Comparison of ENCODE assay signal across 25 cellular contexts in the genomic region with DNA sequence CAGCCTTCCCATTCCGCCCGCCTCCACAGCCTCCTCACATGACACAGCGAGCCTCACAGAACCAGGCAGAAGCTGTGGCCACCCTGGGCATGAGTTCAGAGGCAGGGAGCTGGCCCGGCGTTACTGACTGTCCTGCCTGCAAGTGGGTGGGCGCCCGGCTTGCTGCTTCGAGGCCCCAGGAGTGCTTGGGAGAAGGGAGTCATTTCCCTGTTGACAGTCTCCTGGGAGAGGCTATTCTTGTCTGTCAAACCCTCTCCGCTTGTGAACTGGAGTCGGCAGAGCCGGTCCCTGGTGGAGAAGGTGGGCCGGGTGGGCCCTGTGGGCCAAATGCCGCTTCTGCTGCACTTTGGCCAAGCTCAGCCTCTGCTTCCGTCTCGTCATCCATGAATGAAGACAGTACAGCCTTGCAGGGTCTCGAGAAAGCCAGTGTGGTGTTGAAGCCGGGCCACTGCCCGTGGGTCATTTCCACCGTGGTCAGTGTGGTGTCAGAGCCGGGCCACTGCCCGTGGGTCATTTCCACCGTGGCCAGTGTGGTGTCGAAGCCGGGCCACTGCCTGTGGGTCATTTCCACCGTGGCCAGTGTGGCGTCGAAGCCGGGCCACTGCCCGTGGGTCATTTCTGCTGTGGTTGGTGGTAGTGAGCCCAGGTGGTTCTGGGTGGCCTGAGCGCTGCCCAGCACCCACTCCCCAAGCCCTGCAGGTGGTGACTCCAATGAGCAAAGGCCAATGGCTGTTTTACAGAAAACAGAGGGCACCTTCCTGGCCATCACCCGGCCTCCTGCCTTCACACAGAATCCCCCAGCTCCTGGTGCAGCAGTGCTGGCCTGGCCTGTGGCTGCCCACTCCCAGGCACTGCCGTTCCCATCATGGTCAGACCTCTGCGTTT. TPM values are rescaled to one million over a fixed set of nuclear protein-coding genes. Genes with fewer than 3 reads are reported as not detected.
"Had no signal": no experiment of that assay in that cellular context is flagged by ENCODE, and none has a peak within 500 bp of the region (broad histone marks: within the 10 kb centered on the region; RNA-seq: fewer than 3 reads in every experiment).

No MANE protein-coding gene starts in this region.

- H3K9me3 Mint-ChIP-seq: activated naive CD4-positive, alpha-beta T cell treated with anti-CD3 and anti-CD28 coated beads, Interleukin-2, amount 10 ng/mL, durations not matched to agents 7 days and 5 days; activated naive CD8-positive, alpha-beta T cell treated with anti-CD3 and anti-CD28 coated beads, Interleukin-2, amount 10 ng/mL, durations not matched to agents 7 days and 5 days; brain; nephron progenitor cell had no signal

- H2AFZ ChIP-seq: hepatocyte had no signal

- H3K36me3 Mint-ChIP-seq: activated naive CD4-positive, alpha-beta T cell treated with anti-CD3 and anti-CD28 coated beads, Interleukin-2, amount 10 ng/mL, durations not matched to agents 7 days and 5 days; activated naive CD8-positive, alpha-beta T cell treated with anti-CD3 and anti-CD28 coated beads, Interleukin-2, amount 10 ng/mL, durations not matched to agents 7 days and 5 days had no signal

- H3K4me1 ChIP-seq: ascending aorta, esophagus muscularis mucosa, prostate gland, testis, transverse colon had no signal

- H3K4me3 Mint-ChIP-seq: activated naive CD4-positive, alpha-beta T cell treated with anti-CD3 and anti-CD28 coated beads, Interleukin-2, amount 10 ng/mL, durations not matched to agents 7 days and 5 days; activated naive CD8-positive, alpha-beta T cell treated with anti-CD3 and anti-CD28 coated beads, Interleukin-2, amount 10 ng/mL, durations not matched to agents 7 days and 5 days; brain; nephron progenitor cell had no signal

- H3K4me3 ChIP-seq: ascending aorta, cardiac muscle cell, esophagus muscularis mucosa, hepatocyte, ovary, prostate gland, SK-N-MC, testis, transverse colon had no signal

- FAIRE-seq: frontal cortex, urothelium cell line had no signal

- DNase-seq: activated CD4-positive, alpha-beta T cell treated with anti-CD3 and anti-CD28 coated beads for 48 hours; activated CD4-positive, alpha-beta T cell treated with anti-CD3 and anti-CD28 coated beads, Interleukin-2, amount 50 U/mL, for 48 hours; activated CD8-positive, alpha-beta memory T cell treated with anti-CD3 and anti-CD28 coated beads for 24 hours; activated gamma-delta T cell; activated naive CD4-positive, alpha-beta T cell treated with anti-CD3 and anti-CD28 coated beads, Interleukin-2, amount 10 ng/mL, durations not matched to agents 7 days and 5 days; activated naive CD8-positive, alpha-beta T cell treated with anti-CD3 and anti-CD28 coated beads, Interleukin-2, amount 10 ng/mL, durations not matched to agents 7 days and 5 days; mammary epithelial cell; nephron progenitor cell; retina; stimulated activated naive CD4-positive, alpha-beta T cell; testis; transverse colon had no signal

- ATAC-seq: activated CD4-positive, CD25-positive, alpha-beta regulatory T cell treated with anti-CD3 and anti-CD28 coated beads, Interleukin-2, amount 50 U/mL, for 24 hours; left lobe of liver had no signal

- H3K4me1 Mint-ChIP-seq: activated naive CD4-positive, alpha-beta T cell treated with anti-CD3 and anti-CD28 coated beads, Interleukin-2, amount 10 ng/mL, durations not matched to agents 7 days and 5 days; activated naive CD8-positive, alpha-beta T cell treated with anti-CD3 and anti-CD28 coated beads, Interleukin-2, amount 10 ng/mL, durations not matched to agents 7 days and 5 days had no signal

- H3K27me3 Mint-ChIP-seq: activated naive CD4-positive, alpha-beta T cell treated with anti-CD3 and anti-CD28 coated beads, Interleukin-2, amount 10 ng/mL, durations not matched to agents 7 days and 5 days; activated naive CD8-positive, alpha-beta T cell treated with anti-CD3 and anti-CD28 coated beads, Interleukin-2, amount 10 ng/mL, durations not matched to agents 7 days and 5 days; brain had no signal

- H3K27ac ChIP-seq: ascending aorta, cardiac muscle cell, esophagus muscularis mucosa, hepatocyte, ovary, prostate gland, SK-N-MC, testis, transverse colon had no signal

- H3K79me2 ChIP-seq: hepatocyte had no signal

- H3K36me3 ChIP-seq: ovary, prostate gland, transverse colon had no signal

- H3K4me2 ChIP-seq: hepatocyte had no signal

- H3K9me3 ChIP-seq: ascending aorta, esophagus muscularis mucosa, ovary, prostate gland, testis, transverse colon had no signal

- H3K27me3 ChIP-seq: ascending aorta, hepatocyte, ovary, testis, transverse colon had no signal

- H3K27ac Mint-ChIP-seq: activated naive CD4-positive, alpha-beta T cell treated with anti-CD3 and anti-CD28 coated beads, Interleukin-2, amount 10 ng/mL, durations not matched to agents 7 days and 5 days; activated naive CD8-positive, alpha-beta T cell treated with anti-CD3 and anti-CD28 coated beads, Interleukin-2, amount 10 ng/mL, durations not matched to agents 7 days and 5 days; nephron progenitor cell had no signal

RNA-seq across cellular contexts. Expression of gene F7, which starts 13.5 kb away (rescaled TPM):
- total RNA-seq: mammary epithelial cell; T-helper 1 cell treated with Interleukin-12 subunit alpha and Interleukin-12 subunit beta and Interleukin-4 antibody, amounts not matched to agents 30 ng/mL and 1 ng/mL, for 36 hours; transverse colon had no signal
- polyA plus RNA-seq: cardiac muscle cell, mammary epithelial cell had no signal

RNA-seq across cellular contexts. Expression of gene F10, which starts 30.5 kb away (rescaled TPM):
- total RNA-seq: activated naive CD8-positive, alpha-beta T cell treated with anti-CD3 and anti-CD28 coated beads, Interleukin-2, amount 10 ng/mL, durations not matched to agents 7 days and 5 days; mammary epithelial cell; T-helper 1 cell treated with Interleukin-12 subunit alpha and Interleukin-12 subunit beta and Interleukin-4 antibody, amounts not matched to agents 30 ng/mL and 1 ng/mL, for 36 hours had no signal
- polyA plus RNA-seq: mammary epithelial cell had no signal
